20 cellular contexts compared by ENCODE assay signal in genomic region chrX:111259559-111259958, GRCh38. TPM values are rescaled to one million over a fixed set of nuclear protein-coding genes. Genes with fewer than 3 reads are reported as not detected.
"Had no signal": no experiment of that assay in that cellular context is flagged by ENCODE, and none has a peak within 500 bp of the region (broad histone marks: within the 10 kb centered on the region; RNA-seq: fewer than 3 reads in every experiment).

No MANE protein-coding gene starts in this region.

- H3K9me3 ChIP-seq: mucosa of descending colon, prostate gland, right lobe of liver, suprapubic skin, thyroid gland, upper lobe of left lung had no signal

- DNase-seq: cerebellar nuclear complex; effector memory CD8-positive, alpha-beta T cell; foreskin melanocyte; hippocampal formation; left colon; mucosa of descending colon; naive thymus-derived CD8-positive, alpha-beta T cell; occipital lobe; right lobe of liver; stimulated activated CD4-positive, alpha-beta T cell treated with anti-CD3 and anti-CD28 coated beads, Interleukin-4, amount 100 ng/mL, for 1 hour; stimulated activated CD8-positive, alpha-beta memory T cell treated with anti-CD3 and anti-CD28 coated beads, Interleukin-4, amount 100 ng/mL, for 48 hours; stimulated activated naive CD8-positive, alpha-beta T cell treated with anti-CD3 and anti-CD28 coated beads, Interleukin-15, Interleukin-2, amounts not matched to agents 100 U/mL and 50 U/mL, for 24 hours; thyroid gland had no signal

- H3K4me1 ChIP-seq: parathyroid adenoma, prostate gland, right lobe of liver, suprapubic skin, thyroid gland, upper lobe of left lung had no signal

- H3K27ac Mint-ChIP-seq: dendritic cell treated with granulocyte-macrophage colony-stimulating factor and Interleukin-4, amounts not matched to agents 40 ng/mL and 50 ng/mL, for 4 days; effector memory CD8-positive, alpha-beta T cell; naive thymus-derived CD8-positive, alpha-beta T cell; stimulated activated effector memory CD8-positive, alpha-beta T cell treated with anti-CD3 and anti-CD28 coated beads, Interleukin-12 subunit alpha, Interleukin-12 subunit beta, amount 100 ng/mL, for 72 hours had no signal

- ATAC-seq: effector memory CD8-positive, alpha-beta T cell; left colon; mucosa of descending colon; naive thymus-derived CD8-positive, alpha-beta T cell; right lobe of liver; stimulated activated effector memory CD8-positive, alpha-beta T cell treated with anti-CD3 and anti-CD28 coated beads, Interleukin-12 subunit alpha, Interleukin-12 subunit beta, amount 100 ng/mL, for 72 hours; stimulated activated naive CD8-positive, alpha-beta T cell treated with anti-CD3 and anti-CD28 coated beads, Interleukin-15, Interleukin-2, amounts not matched to agents 100 U/mL and 50 U/mL, for 24 hours had no signal

- H3K36me3 Mint-ChIP-seq: naive thymus-derived CD8-positive, alpha-beta T cell; stimulated activated effector memory CD8-positive, alpha-beta T cell treated with anti-CD3 and anti-CD28 coated beads, Interleukin-12 subunit alpha, Interleukin-12 subunit beta, amount 100 ng/mL, for 72 hours had no signal

- H3K9me3 Mint-ChIP-seq: dendritic cell treated with granulocyte-macrophage colony-stimulating factor and Interleukin-4, amounts not matched to agents 40 ng/mL and 50 ng/mL, for 4 days; effector memory CD8-positive, alpha-beta T cell; stimulated activated effector memory CD8-positive, alpha-beta T cell treated with anti-CD3 and anti-CD28 coated beads, Interleukin-12 subunit alpha, Interleukin-12 subunit beta, amount 100 ng/mL, for 72 hours had no signal

- H3K4me1 Mint-ChIP-seq: naive thymus-derived CD8-positive, alpha-beta T cell; stimulated activated effector memory CD8-positive, alpha-beta T cell treated with anti-CD3 and anti-CD28 coated beads, Interleukin-12 subunit alpha, Interleukin-12 subunit beta, amount 100 ng/mL, for 72 hours had no signal

- H3K27ac ChIP-seq: parathyroid adenoma, prostate gland, right lobe of liver, suprapubic skin, thyroid gland, upper lobe of left lung had no signal

- H3K4me3 ChIP-seq: mucosa of descending colon, prostate gland, right lobe of liver, suprapubic skin, thyroid gland, upper lobe of left lung had no signal

- H3K27me3 Mint-ChIP-seq: dendritic cell treated with granulocyte-macrophage colony-stimulating factor and Interleukin-4, amounts not matched to agents 40 ng/mL and 50 ng/mL, for 4 days; effector memory CD8-positive, alpha-beta T cell had no signal

- H3K4me3 Mint-ChIP-seq: dendritic cell treated with granulocyte-macrophage colony-stimulating factor and Interleukin-4, amounts not matched to agents 40 ng/mL and 50 ng/mL, for 4 days; effector memory CD8-positive, alpha-beta T cell; naive thymus-derived CD8-positive, alpha-beta T cell; stimulated activated effector memory CD8-positive, alpha-beta T cell treated with anti-CD3 and anti-CD28 coated beads, Interleukin-12 subunit alpha, Interleukin-12 subunit beta, amount 100 ng/mL, for 72 hours had no signal

- H3K36me3 ChIP-seq: prostate gland, right lobe of liver, suprapubic skin, thyroid gland, upper lobe of left lung had no signal

- H3K27me3 ChIP-seq: right lobe of liver, suprapubic skin, thyroid gland, upper lobe of left lung had no signal

RNA-seq across cellular contexts. Expression of gene CAPN6, which starts 10.7 kb away (rescaled TPM):
- total RNA-seq: lung microvascular endothelial cell; naive thymus-derived CD8-positive, alpha-beta T cell had no signal
